In genomic region chr2:121074322-121074932, GRCh38 we compare ENCODE assay signal across 11 cellular contexts.
DNase-seq lines count a peak whose midpoint lies in the region; ATAC-seq lines count a peak whose summit lies in the region.
"Had no signal": no experiment of that assay in that cellular context is flagged by ENCODE, and none has a peak within 500 bp of the region (broad histone marks: within the 10 kb centered on the region; RNA-seq: fewer than 3 reads in every experiment).

No MANE protein-coding gene starts in this region.

- no peak overlapping the region for H3K27ac Mint-ChIP-seq in activated T-cell treated with anti-CD3 and anti-CD28 coated beads, Interleukin-2, amount 50 U/mL, for 72 hours
- H3K27ac Mint-ChIP-seq: IgD-negative memory B cell had no signal

- no peaks in the 10 kb centered on the region for H3K36me3 Mint-ChIP-seq in activated T-cell treated with anti-CD3 and anti-CD28 coated beads, Interleukin-2, amount 50 U/mL, for 72 hours (ENCODE audit: insufficient read depth in 2 of 2)
- H3K36me3 Mint-ChIP-seq: IgD-negative memory B cell had no signal

- H3K4me3 Mint-ChIP-seq in activated T-cell treated with anti-CD3 and anti-CD28 coated beads, Interleukin-2, amount 50 U/mL, for 72 hours = no peak overlapping the region
- H3K4me3 Mint-ChIP-seq: central memory CD8-positive, alpha-beta T cell had no signal

- H3K4me1 Mint-ChIP-seq in activated T-cell treated with anti-CD3 and anti-CD28 coated beads, Interleukin-2, amount 50 U/mL, for 72 hours (ENCODE audit: low read depth) = peaks cover 7% of the 10 kb centered on the region
- H3K4me1 Mint-ChIP-seq: central memory CD8-positive, alpha-beta T cell had no signal

- ATAC-seq in activated T-cell treated with anti-CD3 and anti-CD28 coated beads, Interleukin-2, amount 50 U/mL, for 72 hours (replicated peaks in 1 of 2) = peak; percentile 25 to 47
- peak; percentile 11 for ATAC-seq in stimulated activated naive CD8-positive, alpha-beta T cell treated with anti-CD3 and anti-CD28 coated beads, Interleukin-15, Interleukin-2, amounts not matched to agents 100 U/mL and 50 U/mL, for 24 hours
- ATAC-seq in HG03521 (IDR thresholded peaks at IDR 0.05; ENCODE audit: unreplicated experiment) = no peak

- peak in 1 of 2 donors; percentile 18 for DNase-seq in activated T-cell treated with anti-CD3 and anti-CD28 coated beads, Interleukin-2, amount 50 U/mL, for 72 hours
- DNase-seq in activated T-cell treated with anti-CD3 and anti-CD28 coated beads, Interleukin-2, amount 50 U/mL, for 1 hour = no peak
- DNase-seq in NCI-H69 (lab: John Stamatoyannopoulos, UW) (peak; percentile 15), cerebellar cortex (ENCODE audit: low spot score) (peak; percentile 17), SKM-1 (lab: John Stamatoyannopoulos, UW; ENCODE audit: unreplicated experiment) (no peak)
- no peak for DNase-seq in stimulated activated naive CD8-positive, alpha-beta T cell treated with anti-CD3 and anti-CD28 coated beads, Interleukin-15, Interleukin-2, amounts not matched to agents 100 U/mL and 50 U/mL, for 24 hours
- DNase-seq in activated CD4-positive, CD25-positive, alpha-beta regulatory T cell (lab: John Stamatoyannopoulos, UW) = no peak
- DNase-seq: AML-193 had no signal

- peaks cover 25% of the 10 kb centered on the region for H3K27me3 Mint-ChIP-seq in activated T-cell treated with anti-CD3 and anti-CD28 coated beads, Interleukin-2, amount 50 U/mL, for 72 hours (ENCODE audit: low read depth)

- no peaks in the 10 kb centered on the region for H3K9me3 Mint-ChIP-seq in activated T-cell treated with anti-CD3 and anti-CD28 coated beads, Interleukin-2, amount 50 U/mL, for 72 hours
- H3K9me3 Mint-ChIP-seq: central memory CD8-positive, alpha-beta T cell had no signal

Comparison
In these comparisons a context has a peak if more than half of its experiments do, and no peak if none do; other contexts are left out.
1. DNase-seq: peak in NCI-H69 (single experiment) and cerebellar cortex (single experiment); none in activated T-cell treated with anti-CD3 and anti-CD28 coated beads, Interleukin-2, amount 50 U/mL, for 1 hour (single experiment), stimulated activated naive CD8-positive, alpha-beta T cell treated with anti-CD3 and anti-CD28 coated beads, Interleukin-15, Interleukin-2, amounts not matched to agents 100 U/mL and 50 U/mL, for 24 hours (single experiment), SKM-1 (single experiment) and activated CD4-positive, CD25-positive, alpha-beta regulatory T cell (0 of 4).